27 cellular contexts compared by ENCODE assay signal in the genomic region with DNA sequence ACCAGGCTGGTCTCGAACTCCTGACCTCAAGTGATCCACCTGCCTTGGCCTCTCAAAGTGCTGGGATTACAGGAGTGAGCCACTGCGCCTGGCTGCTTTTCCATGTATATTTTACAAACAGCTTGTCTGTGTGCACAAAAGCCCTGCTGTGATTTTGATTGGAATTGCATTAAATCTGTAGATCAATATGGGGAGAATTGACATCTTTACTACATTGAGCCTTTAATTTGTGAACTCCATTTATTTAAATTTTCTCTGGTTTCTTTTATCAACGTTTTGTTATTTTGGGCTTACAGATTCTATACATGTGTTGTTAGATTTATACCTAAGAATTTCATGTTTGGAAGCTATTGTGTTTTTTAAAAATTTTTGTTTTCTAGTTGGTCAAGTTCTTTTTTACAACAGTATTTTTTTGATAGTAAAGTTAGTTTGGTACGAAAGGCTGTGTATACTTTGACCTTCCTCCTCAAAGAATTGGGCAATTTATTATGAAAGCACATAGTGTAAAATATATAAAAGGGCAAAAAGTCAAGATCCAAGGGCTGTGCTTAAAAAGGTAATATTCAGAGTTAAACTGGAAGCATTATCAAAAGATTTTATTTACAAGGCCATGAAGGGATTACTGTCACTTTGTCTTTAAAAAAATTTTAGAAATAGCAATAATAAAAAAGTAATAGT.
"Had no signal": no experiment of that assay in that cellular context is flagged by ENCODE, and none has a peak within 500 bp of the region (broad histone marks: within the 10 kb centered on the region; RNA-seq: fewer than 3 reads in every experiment).

No MANE protein-coding gene starts in this region.

- FAIRE-seq: astrocyte, endothelial cell of umbilical vein, urothelium cell line had no signal

- DNase-seq: activated CD4-positive, alpha-beta memory T cell treated with anti-CD3 and anti-CD28 coated beads, Interleukin-2, amount 10 ng/mL, durations not matched to agents 7 days and 5 days; activated CD4-positive, alpha-beta T cell treated with anti-CD3 and anti-CD28 coated beads for 1 hour; activated CD4-positive, alpha-beta T cell treated with anti-CD3 and anti-CD28 coated beads, Interleukin-2, amount 10 ng/mL, durations not matched to agents 7 days and 5 days; activated gamma-delta T cell treated with Interleukin-2 at 50 U/mL for 16 hours; activated naive CD4-positive, alpha-beta T cell treated with anti-CD3 and anti-CD28 coated beads, Interleukin-2, amount 50 U/mL, for 16 hours; activated T-cell treated with anti-CD3 and anti-CD28 coated beads, Interleukin-2, amount 50 U/mL, for 4 hours; amniotic stem cell; brain microvascular endothelial cell; cortex of kidney; effector memory CD8-positive, alpha-beta T cell; hypothalamus; left ventricle myocardium inferior; stimulated activated CD4-positive, alpha-beta T cell treated with anti-CD3 and anti-CD28 coated beads, Interleukin-4, amount 100 ng/mL, for 24 hours; T1000; trophoblast cell had no signal

- ATAC-seq: activated T-cell treated with anti-CD3 and anti-CD28 coated beads, Interleukin-2, amount 50 U/mL, for 4 hours; activated T-helper 17 cell treated with anti-CD3 and anti-CD28 coated beads, Interleukin-2, amount 50 U/mL, for 72 hours; effector memory CD8-positive, alpha-beta T cell; gastroesophageal sphincter; natural killer cell treated with Interleukin-12 subunit alpha and Interleukin-12 subunit beta and Interleukin-15 and Interleukin-18, amount 100 ng/mL, for 72 hours; sciatic nerve; stimulated activated effector memory CD8-positive, alpha-beta T cell treated with anti-CD3 and anti-CD28 coated beads, Interleukin-12 subunit alpha, Interleukin-12 subunit beta, amount 100 ng/mL, for 72 hours had no signal

- H3K4me1 ChIP-seq: gastroesophageal sphincter, left ventricle myocardium inferior had no signal

- H3K27ac ChIP-seq: brain microvascular endothelial cell, gastroesophageal sphincter, left ventricle myocardium inferior, neutrophil, skin epidermis, thoracic aorta had no signal

- H3K27me3 ChIP-seq: brain microvascular endothelial cell, gastroesophageal sphincter, neutrophil had no signal

- H3K9me3 ChIP-seq: gastroesophageal sphincter, left ventricle myocardium inferior, mucosa of descending colon, neutrophil, thoracic aorta had no signal

- H3K4me3 ChIP-seq: gastroesophageal sphincter, left ventricle myocardium inferior, mucosa of descending colon, skin epidermis, thoracic aorta had no signal

- H3K36me3 ChIP-seq: brain microvascular endothelial cell, gastroesophageal sphincter, left ventricle myocardium inferior, neutrophil, thoracic aorta had no signal
